30 cellular contexts compared by ENCODE assay signal in genomic region chr18:58205780-58206160, GRCh38.
DNase-seq lines count a peak whose midpoint lies in the region; ATAC-seq, FAIRE-seq and TF ChIP-seq lines count a peak whose summit lies in the region.
"Had no signal": no experiment of that assay in that cellular context is flagged by ENCODE, and none has a peak within 500 bp of the region (broad histone marks: within the 10 kb centered on the region; RNA-seq: fewer than 3 reads in every experiment).

No MANE protein-coding gene starts in this region.

- no TSS peak for BruUV-seq in MCF 10A (replicated peaks; lab: Mats Ljungman, UMichigan)
- no TSS peak for BruUV-seq in mammary epithelial cell (replicated peaks; lab: Mats Ljungman, UMichigan)
- BruUV-seq in GM12878 (replicated peaks; lab: Mats Ljungman, UMichigan), result no TSS peak

- H3K4me1 ChIP-seq in mammary epithelial cell (ENCODE audit: insufficient read depth, low read length), result peaks cover 45% of the 10 kb centered on the region
- H3K4me1 ChIP-seq in GM12878 (ENCODE audit: control insufficient read depth, insufficient read depth, low read length), result peaks cover 2% of the 10 kb centered on the region; the same call in 1 of the 2 replicates
- H3K4me1 ChIP-seq in transverse colon, result peaks cover 3 to 42% (median 32%) of the 10 kb centered on the region in 4 donors

- intact Hi-C loops in MCF 10A (cut with micrococcal nuclease), result no loop called here
- intact Hi-C loops in mammary epithelial cell (cut with micrococcal nuclease), result no loop called here
- intact Hi-C loops in GM12878 (cut with micrococcal nuclease; ENCODE audit: unreplicated experiment), result no loop called here
- intact Hi-C loops in transverse colon (cut with DNase I; ENCODE audit: low total_unique reads), result no loop called here

- peak overlapping the region; percentile 23 for H3K27ac Mint-ChIP-seq in MCF 10A (ENCODE audit: low read depth, unreplicated experiment)
- H3K27ac Mint-ChIP-seq in glutamatergic neuron (ENCODE audit: unreplicated experiment), result peak overlapping the region; percentile 37
- H3K27ac Mint-ChIP-seq: activated CD4-positive, alpha-beta T cell treated with anti-CD3 and anti-CD28 coated beads, Interleukin-2, amount 10 ng/mL, durations not matched to agents 7 days and 5 days; activated naive CD4-positive, alpha-beta T cell treated with anti-CD3 and anti-CD28 coated beads, Interleukin-2, amount 50 U/mL, for 24 hours; stimulated activated naive CD8-positive, alpha-beta T cell treated with anti-CD3 and anti-CD28 coated beads, Interleukin-15, Interleukin-2, amounts not matched to agents 100 ng/mL and 50 ng/mL, for 24 hours; WTC11 had no signal

- H3K9me3 Mint-ChIP-seq in MCF 10A (ENCODE audit: unreplicated experiment) (no peaks in the 10 kb centered on the region), glutamatergic neuron (ENCODE audit: unreplicated experiment) (peaks cover 4% of the 10 kb centered on the region)
- H3K9me3 Mint-ChIP-seq: activated CD4-positive, alpha-beta T cell treated with anti-CD3 and anti-CD28 coated beads, Interleukin-2, amount 10 ng/mL, durations not matched to agents 7 days and 5 days; activated naive CD4-positive, alpha-beta T cell treated with anti-CD3 and anti-CD28 coated beads, Interleukin-2, amount 50 U/mL, for 24 hours; CD4-positive, CD25-positive, alpha-beta regulatory T cell; H9; neural crest cell; stimulated activated naive CD8-positive, alpha-beta T cell treated with anti-CD3 and anti-CD28 coated beads, Interleukin-15, Interleukin-2, amounts not matched to agents 100 ng/mL and 50 ng/mL, for 24 hours; WTC11 had no signal

- H3K4me3 ChIP-seq in mammary epithelial cell (replicated peaks in 1 of 3; ENCODE audit: insufficient read depth in 1 of 3, low read depth in 2 of 3, low read length in 3 of 3), result no peak overlapping the region
- no peak overlapping the region for H3K4me3 ChIP-seq in GM12878
- H3K4me3 ChIP-seq in transverse colon, result no peak overlapping the region
- H3K4me3 ChIP-seq: heart right ventricle, lower lobe of right lung, pancreas, thoracic aorta, vagina had no signal

- peak; percentile 30 for ATAC-seq in GM12878
- ATAC-seq: lower lobe of right lung, WTC11 had no signal

- H4K20me1 ChIP-seq in mammary epithelial cell (ENCODE audit: insufficient read depth, low read length) (no peaks in the 10 kb centered on the region), GM12878 (ENCODE audit: control insufficient read depth, insufficient read depth) (no peaks in the 10 kb centered on the region)

- TF ChIP-seq CTCF in MCF 10A (IDR thresholded peaks at IDR 0.05; ENCODE audit: unreplicated experiment), result no peak
- TF ChIP-seq CTCF in mammary epithelial cell (conservative IDR thresholded peaks at IDR 0.05 in 1 of 2, IDR thresholded peaks at IDR 0.05 in 1 of 2; ENCODE audit: extremely low read depth in 1 of 2, insufficient read depth in 1 of 2, low read depth in 1 of 2, low read length in 2 of 2), result no peak
- no peak for TF ChIP-seq CTCF in GM12878 (IDR thresholded peaks at IDR 0.05 in 2 of 3, conservative IDR thresholded peaks at IDR 0.05 in 1 of 3; ENCODE audit: control insufficient read depth in 2 of 3, extremely low read depth in 1 of 3, insufficient read depth in 1 of 3, low read depth in 3 of 3, low read length in 3 of 3)
- TF ChIP-seq CTCF in glutamatergic neuron (IDR thresholded peaks at IDR 0.05; ENCODE audit: partially characterized antibody, unreplicated experiment), result no peak
- no peak for TF ChIP-seq CTCF in transverse colon (IDR thresholded peaks at IDR 0.05)

- CTCF ChIA-PET in MCF 10A (lab: Yijun Ruan, JAX), result interaction anchor here (0.5 to 1.6 kb wide), 4 partner anchors 14 to 1513 kb away, joined by 3 to 4 read pairs (median 3); no protein-coding TSS in a partner anchor
- CTCF ChIA-PET in mammary epithelial cell (lab: Charles Lee; ENCODE audit: low non-redundant PET), result no interaction called here
- CTCF ChIA-PET in GM12878 (lab: Yijun Ruan, JAX), result interaction anchor here (0.8 to 3.5 kb wide), 5 partner anchors 10 to 153 kb away, joined by 3 to 17 read pairs (median 3); no protein-coding TSS in a partner anchor

- POLR2A ChIA-PET in MCF 10A (lab: Yijun Ruan, JAX) (interaction anchor here (1.0 to 2.9 kb wide), 4 partner anchors 8 to 16 kb away, joined by 3 to 15 read pairs (median 5); no protein-coding TSS in a partner anchor), GM12878 (lab: Charles Lee) (interaction anchor here (0.8 to 3.1 kb wide), 6 partner anchors 9 to 67 kb away, joined by 3 to 14 read pairs (median 6); no protein-coding TSS in a partner anchor)

- H3K4me1 Mint-ChIP-seq in MCF 10A (ENCODE audit: insufficient read depth, unreplicated experiment), result peaks cover 42% of the 10 kb centered on the region
- peaks cover 38% of the 10 kb centered on the region for H3K4me1 Mint-ChIP-seq in glutamatergic neuron (ENCODE audit: low read depth, unreplicated experiment)
- H3K4me1 Mint-ChIP-seq: activated naive CD4-positive, alpha-beta T cell treated with anti-CD3 and anti-CD28 coated beads, Interleukin-2, amount 50 U/mL, for 24 hours had no signal

- H3K36me3 ChIP-seq in mammary epithelial cell (ENCODE audit: insufficient read depth, low read length) (no peaks in the 10 kb centered on the region), GM12878 (ENCODE audit: control insufficient read depth in 2 of 2, insufficient read depth in 2 of 2, low read length in 1 of 2) (no peaks in the 10 kb centered on the region; a peak in 1 of 4 replicates), transverse colon (no peaks in the 10 kb centered on the region)
- H3K36me3 ChIP-seq: heart right ventricle, lower lobe of right lung, pancreas, thoracic aorta, vagina had no signal

- H3K9ac ChIP-seq in mammary epithelial cell (ENCODE audit: insufficient read depth, low read length) (no peak overlapping the region), GM12878 (ENCODE audit: control insufficient read depth, insufficient read depth, low read length) (no peak overlapping the region)

- no peak overlapping the region for H3K27ac ChIP-seq in mammary epithelial cell (ENCODE audit: insufficient read depth, low read depth, low read length)
- H3K27ac ChIP-seq in GM12878 (ENCODE audit: control insufficient read depth, insufficient read depth), result no peak overlapping the region
- peak overlapping the region in 3 of 4 donors; percentile 2 to 38 (median 15) for H3K27ac ChIP-seq in transverse colon
- H3K27ac ChIP-seq: lower lobe of right lung, thoracic aorta, vagina had no signal

- H3K4me2 ChIP-seq in mammary epithelial cell (ENCODE audit: insufficient read depth, low read depth, low read length) (no peak overlapping the region), GM12878 (ENCODE audit: control insufficient read depth, insufficient read depth) (no peak overlapping the region)

- H3K27me3 ChIP-seq in mammary epithelial cell (ENCODE audit: insufficient read depth, low read length) (no peaks in the 10 kb centered on the region), GM12878 (replicated peaks in 1 of 2; ENCODE audit: control insufficient read depth in 2 of 2, insufficient read depth in 2 of 2, low read length in 1 of 2) (no peaks in the 10 kb centered on the region), transverse colon (no peaks in the 10 kb centered on the region)
- H3K27me3 ChIP-seq: pancreas, vagina had no signal

- in situ Hi-C loops in mammary epithelial cell (cut with MboI; ENCODE audit: low sequenced_read_pairs in 2 of 2) (no loop called here), GM12878 (cut with MboI) (no loop called here), transverse colon (cut with MboI; ENCODE audit: low pct_ligation_motif_present in 1 of 4, low pct_unique_long_range_greater_than_20kb in 1 of 4, low sequenced_read_pairs in 3 of 4) (no loop called here)

- DNase-seq in MCF 10A (ENCODE audit: unreplicated experiment), result no peak
- DNase-seq in mammary epithelial cell, result no peak
- no peak for DNase-seq in GM12878 (ENCODE audit: low read depth, low spot score)
- DNase-seq in glutamatergic neuron, result no peak
- no peak for DNase-seq in transverse colon
- no peak for DNase-seq in NCI-H2029 treated with DMSO at 0.1 percent for 48 hours (lab: John Stamatoyannopoulos, UW)
- no peak for DNase-seq in iPS-NIHi7 (ENCODE audit: extremely low spot score)
- no peak for DNase-seq in H54 (ENCODE audit: insufficient read length, low spot score)
- DNase-seq: activated CD4-positive, alpha-beta T cell treated with anti-CD3 and anti-CD28 coated beads, Interleukin-2, amount 10 ng/mL, durations not matched to agents 7 days and 5 days; AML-193; amniotic stem cell; CD4-positive, CD25-positive, alpha-beta regulatory T cell; H9; lower lobe of right lung; NCI-H2029; NCI-H82; retina; SIG-M5; stimulated activated CD8-positive, alpha-beta memory T cell treated with anti-CD3 and anti-CD28 coated beads, Interleukin-4, amount 100 ng/mL, for 48 hours had no signal

- WGBS in mammary epithelial cell (ENCODE audit: low coverage, missing lambda C conversion rate), result 100% methylated on average over 4 of the region's 5 CpGs
- WGBS in GM12878 (ENCODE audit: insufficient coverage, insufficient replicate concordance, low lambda C conversion rate, missing lambda C conversion rate), result 96% methylated on average over 5 of the region's 5 CpGs
- 86 to 95% methylated on average over 1 to 5 of the region's 5 CpGs for WGBS in transverse colon (ENCODE audit: low coverage in 1 of 2), 2 donors

- dilution Hi-C loops in mammary epithelial cell (cut with HindIII; ENCODE audit: low sequenced_read_pairs), result no loop called here

- H3K36me3 Mint-ChIP-seq in MCF 10A (ENCODE audit: insufficient read depth, unreplicated experiment) (peaks cover 4% of the 10 kb centered on the region), glutamatergic neuron (ENCODE audit: unreplicated experiment) (no peaks in the 10 kb centered on the region)
- H3K36me3 Mint-ChIP-seq: activated naive CD4-positive, alpha-beta T cell treated with anti-CD3 and anti-CD28 coated beads, Interleukin-2, amount 50 U/mL, for 24 hours; CD4-positive, CD25-positive, alpha-beta regulatory T cell; WTC11 had no signal

- TF ChIP-seq POLR2A in GM12878 (IDR thresholded peaks at IDR 0.05; ENCODE audit: low read depth, low read length), result no peak
- no peak for TF ChIP-seq POLR2A in transverse colon (IDR thresholded peaks at IDR 0.05)
- TF ChIP-seq POLR2A in H54 (IDR thresholded peaks at IDR 0.05; ENCODE audit: low read depth, low read length), result no peak

- H3K4me3 Mint-ChIP-seq in MCF 10A (ENCODE audit: unreplicated experiment) (no peak overlapping the region), glutamatergic neuron (ENCODE audit: unreplicated experiment) (no peak overlapping the region)
- H3K4me3 Mint-ChIP-seq: activated CD4-positive, alpha-beta T cell treated with anti-CD3 and anti-CD28 coated beads, Interleukin-2, amount 10 ng/mL, durations not matched to agents 7 days and 5 days; activated naive CD4-positive, alpha-beta T cell treated with anti-CD3 and anti-CD28 coated beads, Interleukin-2, amount 50 U/mL, for 24 hours; CD4-positive, CD25-positive, alpha-beta regulatory T cell; H9; neural crest cell; stimulated activated naive CD8-positive, alpha-beta T cell treated with anti-CD3 and anti-CD28 coated beads, Interleukin-15, Interleukin-2, amounts not matched to agents 100 ng/mL and 50 ng/mL, for 24 hours; WTC11 had no signal

- SMC1A ChIA-PET in GM12878 (lab: Charles Lee; ENCODE audit: uncharacterized antibody, unreplicated experiment), result interaction anchor here (0.7 to 5.7 kb wide), 9 partner anchors 9 to 31 kb away, joined by 3 to 42 read pairs (median 4); no protein-coding TSS in a partner anchor

- RAD21 ChIA-PET in GM12878 (lab: Charles Lee; ENCODE audit: unreplicated experiment), result interaction anchor here (1.6 to 3.2 kb wide), 4 partner anchors 10 to 20 kb away, joined by 3 to 18 read pairs (median 11); no protein-coding TSS in a partner anchor

- TF ChIP-seq RAD21 in GM12878 (IDR thresholded peaks at IDR 0.05; ENCODE audit: insufficient read depth, low read depth, low read length), result no peak

- peaks cover 79% of the 10 kb centered on the region for H3K79me2 ChIP-seq in mammary epithelial cell (ENCODE audit: insufficient read depth, low read length)
- H3K79me2 ChIP-seq in GM12878 (ENCODE audit: control insufficient read depth, insufficient read depth, low read length), result no peaks in the 10 kb centered on the region

- H2AFZ ChIP-seq in mammary epithelial cell (ENCODE audit: low read depth, low read length) (no peak overlapping the region), GM12878 (ENCODE audit: control insufficient read depth, low read depth, low read length) (no peak overlapping the region)

- H3K27me3 Mint-ChIP-seq in MCF 10A (ENCODE audit: insufficient read depth, unreplicated experiment) (no peaks in the 10 kb centered on the region), glutamatergic neuron (ENCODE audit: unreplicated experiment) (peaks cover 5% of the 10 kb centered on the region)
- H3K27me3 Mint-ChIP-seq: activated naive CD4-positive, alpha-beta T cell treated with anti-CD3 and anti-CD28 coated beads, Interleukin-2, amount 50 U/mL, for 24 hours had no signal

- TF ChIP-seq EP300 in GM12878 (IDR thresholded peaks at IDR 0.05; ENCODE audit: borderline replicate concordance in 1 of 2, control insufficient read depth in 1 of 2, low read depth in 2 of 2, low read length in 2 of 2) (no peak), transverse colon (IDR thresholded peaks at IDR 0.05; ENCODE audit: low read depth) (no peak)

- no peak for FAIRE-seq in GM12878 (lab: Jason Lieb, UNC)
- no peak for FAIRE-seq in H54 (lab: Jason Lieb, UNC)
- FAIRE-seq: A204.1, GM19239, pancreas, RCC 7860 had no signal

- H3K9me3 ChIP-seq in mammary epithelial cell (replicated peaks; ENCODE audit: insufficient read depth, low read length) (no peaks in the 10 kb centered on the region), GM12878 (replicated peaks; ENCODE audit: control insufficient read depth, insufficient read depth, low read length) (no peaks in the 10 kb centered on the region), transverse colon (no peaks in the 10 kb centered on the region)
- H3K9me3 ChIP-seq: heart right ventricle, lower lobe of right lung, pancreas, thoracic aorta, vagina had no signal

Comparison
In these comparisons a context has a peak if more than half of its experiments do, and no peak if none do; other contexts are left out.
1. H3K27ac ChIP-seq: peak in transverse colon (3 of 4); none in mammary epithelial cell (single experiment) and GM12878 (single experiment).